In genomic region chr17:77366558-77367245, GRCh38 we compare ENCODE assay signal across 9 cellular contexts.
DNase-seq lines count a peak whose midpoint lies in the region; ATAC-seq, FAIRE-seq and TF ChIP-seq lines count a peak whose summit lies in the region.
"Had no signal": no experiment of that assay in that cellular context is flagged by ENCODE, and none has a peak within 500 bp of the region (broad histone marks: within the 10 kb centered on the region; RNA-seq: fewer than 3 reads in every experiment).

No MANE protein-coding gene starts in this region.

- H3K27me3 ChIP-seq in AG04450 (ENCODE audit: control insufficient read depth, insufficient read depth, low read length) (no peaks in the 10 kb centered on the region), bronchial epithelial cell (ENCODE audit: control insufficient read depth, insufficient read depth, low read length) (no peaks in the 10 kb centered on the region)

- H3K4me3 ChIP-seq in AG04450 (ENCODE audit: low read depth, low read length) (no peak overlapping the region), HEK293 (ENCODE audit: low read depth, low read length) (no peak overlapping the region), bronchial epithelial cell (ENCODE audit: low read depth, low read length) (no peak overlapping the region), mesodermal cell (ENCODE audit: extremely low read depth, insufficient read depth, low read length, poor library complexity, severe bottlenecking) (no peak overlapping the region)

- TF ChIP-seq CTCF in AG04450 (IDR thresholded peaks at IDR 0.05; ENCODE audit: low read depth, low read length) (peak; percentile 34), HEK293 (tag by site-specific recombination; IDR thresholded peaks at IDR 0.05) (no peak), bronchial epithelial cell (IDR thresholded peaks at IDR 0.05; ENCODE audit: insufficient read depth, low read length, severe bottlenecking) (no peak)

- H3K27ac ChIP-seq in AG04450 (ENCODE audit: low read depth, low read length) (peak overlapping the region; percentile 96), HEK293 (ENCODE audit: extremely low read depth, low read depth, low read length) (no peak overlapping the region), mesodermal cell (ENCODE audit: low read depth, low read length, severe bottlenecking) (peak overlapping the region; percentile 85)

- WGBS in mesodermal cell (ENCODE audit: insufficient coverage in 2 of 2), 2 experiments, result 74 to 93% methylated on average over 3 to 7 of the region's 8 CpGs

- ATAC-seq in GM21367 (IDR thresholded peaks at IDR 0.05; ENCODE audit: unreplicated experiment), result no peak

- H3K36me3 ChIP-seq in HEK293 (ENCODE audit: control insufficient read depth in 2 of 2, insufficient read depth in 1 of 2, low read length in 2 of 2) (no peaks in the 10 kb centered on the region), bronchial epithelial cell (ENCODE audit: control insufficient read depth, insufficient read depth, low read length) (peaks cover 16% of the 10 kb centered on the region), mesodermal cell (ENCODE audit: control insufficient read depth, insufficient read depth, low read length) (no peaks in the 10 kb centered on the region)

- H3K9me3 ChIP-seq in AG04450 (ENCODE audit: control insufficient read depth, insufficient read depth, low read length) (no peaks in the 10 kb centered on the region), HEK293 (ENCODE audit: control insufficient read depth, insufficient read depth, low read depth, low read length) (no peaks in the 10 kb centered on the region), mesodermal cell (ENCODE audit: control insufficient read depth, low read length) (no peaks in the 10 kb centered on the region)

- POLR2A ChIA-PET in AG04450 (lab: Yijun Ruan, JAX), result interaction anchor here (0.6 to 2.1 kb wide), 6 partner anchors 12 to 152 kb away, joined by 3 to 10 read pairs (median 4); no protein-coding TSS in a partner anchor
- POLR2A ChIA-PET in HEK293 (lab: Yijun Ruan, JAX), result no interaction called here

- DNase-seq in AG04450 (ENCODE audit: low read depth, low spot score) (no peak), bronchial epithelial cell (ENCODE audit: low read depth) (peak; percentile 29), HPDE6-E6E7 (ENCODE audit: extremely low spot score) (no peak), urothelium cell line (ENCODE audit: low spot score) (no peak)
- no peak for DNase-seq in effector CD8-positive, alpha-beta T cell (lab: John Stamatoyannopoulos, UW)
- DNase-seq: GDM1 had no signal

- CTCF ChIA-PET in AG04450 (lab: Charles Lee) (interaction anchor here (0.6 kb wide), 1 partner anchor 63 kb away, joined by 3 read pairs; no protein-coding TSS in a partner anchor), HEK293 (lab: Yijun Ruan, JAX) (interaction anchor here (0.6 to 1.2 kb wide), 6 partner anchors 8 to 278 kb away, joined by 3 to 7 read pairs (median 3); no protein-coding TSS in a partner anchor)

- no peak for FAIRE-seq in bronchial epithelial cell (lab: Jason Lieb, UNC)
- FAIRE-seq in urothelium cell line (lab: Jason Lieb, UNC), result no peak

- H3K4me1 ChIP-seq in HEK293 (ENCODE audit: control insufficient read depth, insufficient read depth, low read length) (peaks cover 15% of the 10 kb centered on the region), mesodermal cell (ENCODE audit: control insufficient read depth, insufficient read depth, low read length, poor library complexity, severe bottlenecking) (peaks cover 52% of the 10 kb centered on the region)

TF ChIP-seq in HEK293, 187 proteins besides CTCF, POLR2A, EP300 and RAD21:
- TF ChIP-seq GLIS1 (tag by site-specific recombination; IDR thresholded peaks at IDR 0.05), result peak; percentile 82
- TF ChIP-seq KLF1 (tag by site-specific recombination; IDR thresholded peaks at IDR 0.05), result peak; percentile 24; the same call in 1 of the 2 replicates
- TF ChIP-seq ZNF677 (tag by site-specific recombination; IDR thresholded peaks at IDR 0.05), result no peak
- TF ChIP-seq ZNF132 (tag by site-specific recombination; IDR thresholded peaks at IDR 0.05; ENCODE audit: borderline replicate concordance), result no peak
- peak; percentile 50 for TF ChIP-seq ZBTB20 (tag by site-specific recombination; IDR thresholded peaks at IDR 0.05)
- TF ChIP-seq KLF7 (tag by site-specific recombination; IDR thresholded peaks at IDR 0.05; ENCODE audit: borderline replicate concordance), result no peak
- TF ChIP-seq ZIC2 (tag by site-specific recombination; IDR thresholded peaks at IDR 0.05), result peak; percentile 52
- no peak for TF ChIP-seq ZSCAN23 (tag by site-specific recombination; IDR thresholded peaks at IDR 0.05)
- TF ChIP-seq IKZF3 (tag by site-specific recombination; IDR thresholded peaks at IDR 0.05), result peak; percentile 5; the same call in 1 of the 2 replicates
